8 cellular contexts compared by ENCODE assay signal in the genomic region with DNA sequence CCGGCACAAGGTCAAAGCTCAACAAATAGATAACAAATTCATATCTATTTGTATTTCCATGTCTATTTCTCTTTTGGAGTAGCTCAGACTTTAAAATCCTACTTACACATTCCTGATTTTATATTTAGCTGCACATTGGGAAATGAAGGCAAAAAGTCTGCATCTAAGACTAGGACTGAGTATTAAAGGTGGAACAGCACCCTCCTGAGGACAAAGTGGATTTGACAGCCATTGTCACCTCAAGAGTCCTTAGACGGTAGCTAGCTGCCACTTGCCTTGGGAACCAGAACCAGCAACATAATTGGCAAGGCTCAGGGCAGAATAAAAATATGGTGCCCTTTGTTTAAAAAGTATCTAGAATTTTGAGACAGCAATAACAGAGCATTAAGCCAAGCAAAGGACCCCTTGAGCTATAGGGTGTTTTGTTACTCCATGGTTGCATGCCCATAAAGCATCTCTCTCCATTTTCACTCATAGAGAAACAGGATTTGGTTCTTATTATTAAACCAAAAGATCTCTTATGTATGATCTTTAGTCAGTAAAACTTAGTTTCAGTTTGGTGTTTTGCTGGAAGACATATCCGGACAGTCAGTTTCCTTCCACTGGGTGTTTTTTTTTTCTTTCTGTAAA. TPM values are rescaled to one million over a fixed set of nuclear protein-coding genes. Genes with fewer than 3 reads are reported as not detected.
DNase-seq lines count a peak whose midpoint lies in the region; ATAC-seq and TF ChIP-seq lines count a peak whose summit lies in the region.

No MANE protein-coding gene starts in this region.

- intact Hi-C loops in mucosa of descending colon (cut with DNase I, micrococcal nuclease), result no loop called here

- DNase-seq in AG04450 (ENCODE audit: low read depth, low spot score) (no peak), NCI-H1105 treated with DMSO at 0.1 percent for 48 hours (lab: John Stamatoyannopoulos, UW) (peak; percentile 43), SW480 (ENCODE audit: low spot score) (peak; percentile 35), epithelial cell of prostate (ENCODE audit: low read depth, low spot score) (peak; percentile 8), mucosa of descending colon (peak in 1 of 3 donors; percentile 72), T-helper 9 cell (no peak)

- ATAC-seq in HG02763 (IDR thresholded peaks at IDR 0.05; ENCODE audit: unreplicated experiment), result peak; percentile 77
- ATAC-seq in mucosa of descending colon, result peak; percentile 55

- peak; percentile 74 for TF ChIP-seq CTCF in AG04450 (IDR thresholded peaks at IDR 0.05; ENCODE audit: low read depth, low read length)
- TF ChIP-seq CTCF in GM12875 (IDR thresholded peaks at IDR 0.05; ENCODE audit: borderline replicate concordance, insufficient read depth, low read depth, low read length), result peak; percentile 61
- TF ChIP-seq CTCF in mucosa of descending colon (IDR thresholded peaks at IDR 0.05), result no peak

- H3K4me3 ChIP-seq in AG04450 (ENCODE audit: low read depth, low read length), result no peak overlapping the region
- H3K4me3 ChIP-seq in GM12875 (ENCODE audit: low read depth, low read length), result no peak overlapping the region
- no peak overlapping the region for H3K4me3 ChIP-seq in mucosa of descending colon

- no peak overlapping the region for H3K27ac ChIP-seq in AG04450 (ENCODE audit: low read depth, low read length)
- no peak overlapping the region for H3K27ac ChIP-seq in epithelial cell of prostate

- POLR2A ChIA-PET in AG04450 (lab: Yijun Ruan, JAX), result interaction anchor here (1.0 to 1.7 kb wide), 3 partner anchors 13 to 57 kb away, joined by 3 to 6 read pairs (median 5); partner anchors contain the start of gene SGIP1

- H3K4me1 ChIP-seq in mucosa of descending colon (ENCODE audit: low read depth), result no peaks in the 10 kb centered on the region

- no peaks in the 10 kb centered on the region for H3K27me3 ChIP-seq in AG04450 (ENCODE audit: control insufficient read depth, insufficient read depth, low read length)

- CTCF ChIA-PET in AG04450 (lab: Charles Lee), result interaction anchor here (0.6 to 3.8 kb wide), 61 partner anchors 9 to 816 kb away, joined by 3 to 92 read pairs (median 5); partner anchors contain the start of gene SGIP1

- H3K9me3 ChIP-seq in AG04450 (ENCODE audit: control insufficient read depth, insufficient read depth, low read length) (no peaks in the 10 kb centered on the region), mucosa of descending colon (no peaks in the 10 kb centered on the region)

- no peaks in the 10 kb centered on the region for H3K36me3 ChIP-seq in mucosa of descending colon (ENCODE audit: low read depth)

RNA-seq across cellular contexts. Expression of gene SGIP1, which starts 30.0 kb away (rescaled TPM):
- 85.1 and 110 TPM in 2 replicates for polyA plus RNA-seq in AG04450 (2011; rRNA removed)
- 166 and 194 TPM in 2 replicates for polyA minus RNA-seq in AG04450 (2011; rRNA and poly(A)+ RNA removed)
- 1 to 10 TPM in 1 of 3 donors, under 1 TPM in 2; 0.65 to 7.3 (median 0.93) TPM for total RNA-seq in mucosa of descending colon

Comparison
In these comparisons a context has a peak if more than half of its experiments do, and no peak if none do; other contexts are left out.
1. DNase-seq: peak in NCI-H1105 treated with DMSO at 0.1 percent for 48 hours (single experiment), SW480 (single experiment) and epithelial cell of prostate (single experiment); none in AG04450 (single experiment) and T-helper 9 cell (single experiment).